Comparison of ENCODE assay signal across 8 cellular contexts in the genomic region with DNA sequence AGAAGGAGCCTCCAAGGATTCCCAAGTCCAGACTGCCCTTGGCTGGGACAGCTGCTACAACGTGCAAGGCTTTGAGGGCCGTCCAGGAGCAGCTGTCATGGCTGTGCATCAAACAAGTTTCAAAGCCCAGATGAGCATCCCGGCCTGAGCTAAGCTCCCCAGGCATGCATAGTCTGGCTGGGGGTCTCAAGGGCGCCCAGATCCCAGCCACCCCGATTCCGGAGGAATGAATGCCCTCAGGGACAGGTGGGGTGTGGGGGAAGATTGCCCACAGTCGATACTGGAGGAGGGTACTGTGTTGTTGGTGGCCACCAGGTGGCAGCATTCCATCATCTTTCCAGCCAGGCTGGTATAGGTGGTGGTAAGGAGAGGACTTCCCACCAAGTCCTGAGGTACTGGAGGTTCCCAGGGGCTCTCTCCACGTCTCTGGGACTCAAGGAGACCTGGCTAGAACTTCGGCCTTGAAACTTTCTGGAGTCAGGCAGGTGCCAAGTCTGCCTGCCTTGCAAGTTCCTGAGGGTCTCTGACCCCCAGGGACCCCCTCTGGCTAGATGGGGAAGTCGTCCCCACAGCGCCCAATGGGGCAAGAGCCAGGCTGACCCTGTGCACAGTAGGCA. TPM values are rescaled to one million over a fixed set of nuclear protein-coding genes. Genes with fewer than 3 reads are reported as not detected.
DNase-seq lines count a peak whose midpoint lies in the region; ATAC-seq and TF ChIP-seq lines count a peak whose summit lies in the region.

No MANE protein-coding gene starts in this region.

- no peak overlapping the region for H3K9ac ChIP-seq in trophoblast cell (ENCODE audit: low read length)

- H2BK12ac ChIP-seq in trophoblast cell (ENCODE audit: low read length), result no peak overlapping the region

- no peak for TF ChIP-seq EP300 in upper lobe of left lung (IDR thresholded peaks at IDR 0.05)

- H4K12ac ChIP-seq in trophoblast cell (ENCODE audit: low read depth, low read length), result no peak overlapping the region

- no peak overlapping the region for H3K4me2 ChIP-seq in trophoblast cell (ENCODE audit: low read length)

- peak in 1 of 4 donors; percentile 10 for TF ChIP-seq POLR2A in upper lobe of left lung (IDR thresholded peaks at IDR 0.05)

- H3K27ac ChIP-seq in 22Rv1 (peak overlapping the region; percentile 17; the same call in 1 of the 2 replicates), trophoblast cell (ENCODE audit: low read depth, low read length) (no peak overlapping the region), upper lobe of left lung (no peak overlapping the region)

- H3K9me3 ChIP-seq in trophoblast cell (ENCODE audit: insufficient read depth, low read depth, low read length), result peaks cover 2% of the 10 kb centered on the region
- H3K9me3 ChIP-seq in upper lobe of left lung, result no peaks in the 10 kb centered on the region

- H3K23ac ChIP-seq in trophoblast cell (ENCODE audit: low read length), result no peak overlapping the region

- H3K4me1 ChIP-seq in trophoblast cell (ENCODE audit: control insufficient read depth in 1 of 2, insufficient read depth in 2 of 2, low read length in 2 of 2) (peaks cover 19 to 24% of the 10 kb centered on the region in 2 experiments), upper lobe of left lung (peaks cover 14 to 25% (median 19%) of the 10 kb centered on the region in 4 donors)

- H3K18ac ChIP-seq in trophoblast cell (ENCODE audit: low read length), result no peak overlapping the region

- peak; percentile 83 for TF ChIP-seq CTCF in 22Rv1 (IDR thresholded peaks at IDR 0.05)
- TF ChIP-seq CTCF in GM12873 (IDR thresholded peaks at IDR 0.05; ENCODE audit: insufficient read depth, low read depth, low read length, missing control alignments), result peak; percentile 88
- TF ChIP-seq CTCF in upper lobe of left lung (IDR thresholded peaks at IDR 0.05), result peak; percentile 73 to 92 (median 89)

- no peak overlapping the region for H2BK5ac ChIP-seq in trophoblast cell (ENCODE audit: low read depth, low read length, poor library complexity)

- peaks cover 35 to 49% of the 10 kb centered on the region in 2 experiments for H3K36me3 ChIP-seq in trophoblast cell (ENCODE audit: control insufficient read depth in 1 of 2, insufficient read depth in 2 of 2, low read length in 2 of 2)
- peaks cover 32 to 53% (median 44%) of the 10 kb centered on the region in 4 donors for H3K36me3 ChIP-seq in upper lobe of left lung

- H2AFZ ChIP-seq in trophoblast cell (ENCODE audit: insufficient read depth, low read length, poor library complexity), result no peak overlapping the region

- H3K27me3 ChIP-seq in trophoblast cell (ENCODE audit: insufficient read depth, low read length) (no peaks in the 10 kb centered on the region), upper lobe of left lung (no peaks in the 10 kb centered on the region)

- H2BK120ac ChIP-seq in trophoblast cell (ENCODE audit: insufficient read depth, low read length, poor library complexity), result no peak overlapping the region

- no peaks in the 10 kb centered on the region for H3K79me2 ChIP-seq in trophoblast cell (ENCODE audit: control insufficient read depth, insufficient read depth, low read length, poor library complexity)

- no peak overlapping the region for H3K4ac ChIP-seq in trophoblast cell (ENCODE audit: low read depth, low read length)

- H4K91ac ChIP-seq in trophoblast cell (ENCODE audit: low read depth, low read length), result no peak overlapping the region

- no peak overlapping the region for H4K8ac ChIP-seq in trophoblast cell (ENCODE audit: low read depth, low read length)

- H3K4me3 ChIP-seq in trophoblast cell (ENCODE audit: low read depth, low read length) (no peak overlapping the region), upper lobe of left lung (no peak overlapping the region)

- peaks cover 10% of the 10 kb centered on the region for H3K79me1 ChIP-seq in trophoblast cell (ENCODE audit: low read length)

- no CpG with 5 or more reads among the region's 11 CpGs for WGBS in trophoblast cell (ENCODE audit: extremely low coverage, insufficient coverage, insufficient read length)
- 45 to 52% methylated on average over 7 to 9 of the region's 11 CpGs for WGBS in upper lobe of left lung, 2 donors

- H2AK5ac ChIP-seq in trophoblast cell (ENCODE audit: low read length), result no peak overlapping the region

- peak; percentile 82 to 87 for ATAC-seq in upper lobe of left lung (ENCODE audit: low FRiP score in 2 of 2)

- DNase-seq in HUDEP-2 (lab: John Stamatoyannopoulos, UW; ENCODE audit: unreplicated experiment in 76 of 76), result peak in 68 of 76 experiments; percentile 2 to 78 (median 53)
- DNase-seq in RPMI8226, result peak; percentile 83
- DNase-seq in activated effector memory CD4-positive, alpha-beta T cell treated with Interleukin-2 at 50 U/mL for 16 hours, result peak; percentile 54
- peak; percentile 88 for DNase-seq in germinal center (ENCODE audit: low spot score)
- peak; percentile 50 to 80 for DNase-seq in trophoblast cell
- DNase-seq in upper lobe of left lung, result peak in 1 of 2 donors; percentile 65

- H3K14ac ChIP-seq in trophoblast cell (ENCODE audit: low read length), result no peak overlapping the region

RNA-seq across cellular contexts. Expression of gene RBM5, which starts 32.8 kb away (rescaled TPM):
- polyA plus RNA-seq in trophoblast cell (2013), result 105 and 107 TPM in 2 replicates
- 100 to 1,000 TPM; 130 to 713 (median 189) TPM for total RNA-seq in upper lobe of left lung

RNA-seq across cellular contexts. Expression of gene SEMA3F, which starts 33.6 kb away (rescaled TPM):
- 16.3 and 18.1 TPM in 2 replicates for polyA plus RNA-seq in trophoblast cell (2013)
- total RNA-seq in upper lobe of left lung, result 10 to 100 TPM in 5 of 6 donors, 1 to 10 TPM in 1; 4.2 to 76.0 (median 27.5) TPM
